ENCODE assay signal across 35 cellular contexts in genomic region chr19:42519108-42519507, GRCh38. TPM values are rescaled to one million over a fixed set of nuclear protein-coding genes. Genes with fewer than 3 reads are reported as not detected.
"Had no signal": no experiment of that assay in that cellular context is flagged by ENCODE, and none has a peak within 500 bp of the region (broad histone marks: within the 10 kb centered on the region; RNA-seq: fewer than 3 reads in every experiment).

No MANE protein-coding gene starts in this region.

- H3K27me3 ChIP-seq: Peyer's patch, SJSA1 had no signal

- H3K36me3 Mint-ChIP-seq: activated naive CD4-positive, alpha-beta T cell treated with anti-CD3 and anti-CD28 coated beads, Interleukin-2, amount 50 U/mL, for 72 hours; brain had no signal

- H3K36me3 ChIP-seq: MG63, SJSA1, WERI-Rb-1 had no signal

- H3K9me3 Mint-ChIP-seq: activated CD4-positive, alpha-beta memory T cell treated with anti-CD3 and anti-CD28 coated beads, Interleukin-2, amount 10 ng/mL, durations not matched to agents 7 days and 5 days; activated naive CD4-positive, alpha-beta T cell treated with anti-CD3 and anti-CD28 coated beads for 36 hours; activated naive CD4-positive, alpha-beta T cell treated with anti-CD3 and anti-CD28 coated beads, Interleukin-2, amount 50 U/mL, for 72 hours; activated T-cell treated with anti-CD3 and anti-CD28 coated beads, Interleukin-2, amount 50 U/mL, for 24 hours; activated T-helper 2 cell treated with anti-CD3 and anti-CD28 coated beads, Interferon-gamma antibody, Interleukin-2, Interleukin-4, amounts not matched to agents 10 μg/mL and 5 μg/mL and 100 μg/mL, durations not matched to agents 14 hours and 24 hours and 36 hours; T-cell had no signal

- H3K27me3 Mint-ChIP-seq: activated CD4-positive, alpha-beta memory T cell treated with anti-CD3 and anti-CD28 coated beads, Interleukin-2, amount 10 ng/mL, durations not matched to agents 7 days and 5 days; activated T-cell treated with anti-CD3 and anti-CD28 coated beads, Interleukin-2, amount 50 U/mL, for 24 hours; brain; T-cell; T-helper 17 cell had no signal

- H3K27ac ChIP-seq: Peyer's patch, SJSA1, WERI-Rb-1 had no signal

- H3K9me3 ChIP-seq: Peyer's patch, SJSA1, SK-N-SH had no signal

- H3K4me3 ChIP-seq: MG63, Peyer's patch, SJSA1 had no signal

- H3K4me1 ChIP-seq: Peyer's patch, SJSA1 had no signal

- ATAC-seq: activated naive CD4-positive, alpha-beta T cell treated with anti-CD3 and anti-CD28 coated beads, Interleukin-2, amount 50 U/mL, for 72 hours; PC-3; T-cell; T-helper 17 cell had no signal

- DNase-seq: activated CD4-positive, alpha-beta memory T cell treated with anti-CD3 and anti-CD28 coated beads, Interleukin-2, amount 10 ng/mL, durations not matched to agents 7 days and 5 days; activated CD4-positive, alpha-beta T cell treated with anti-CD3 and anti-CD28 coated beads for 1 hour; activated CD4-positive, alpha-beta T cell treated with anti-CD3 and anti-CD28 coated beads for 48 hours; activated CD4-positive, CD25-positive, alpha-beta regulatory T cell; activated gamma-delta T cell treated with Interleukin-2 at 50 U/mL for 16 hours; activated naive CD4-positive, alpha-beta T cell treated with anti-CD3 and anti-CD28 coated beads for 36 hours; activated T-cell treated with anti-CD3 and anti-CD28 coated beads, Interleukin-2, amount 50 U/mL, for 24 hours; anterior cingulate cortex; central memory CD4-positive, alpha-beta T cell; Kasumi-1; KG1; MG63; NCI-H1048; NCI-H1105 treated with DMSO at 0.1 percent for 48 hours; NCI-H1436; NCI-H1694; NCI-H1930; NCI-H2081 treated with DMSO at 0.1 percent for 48 hours; NCI-H510A; NCI-H526; NCI-H748 treated with DMSO at 0.1 percent for 48 hours; NK-92 treated with Interleukin-12 subunit alpha and Interleukin-12 subunit beta, amount 100 ng/mL, for 24 hours; PC-3; Peyer's patch; RPMI8226; SHP77 treated with DMSO at 0.1 percent for 48 hours; SK-N-SH; T-cell; T-helper 17 cell; T-helper 9 cell; WERI-Rb-1 had no signal

- H3K4me3 Mint-ChIP-seq: activated CD4-positive, alpha-beta memory T cell treated with anti-CD3 and anti-CD28 coated beads, Interleukin-2, amount 10 ng/mL, durations not matched to agents 7 days and 5 days; activated naive CD4-positive, alpha-beta T cell treated with anti-CD3 and anti-CD28 coated beads for 36 hours; activated T-cell treated with anti-CD3 and anti-CD28 coated beads, Interleukin-2, amount 50 U/mL, for 24 hours; brain; T-cell; T-helper 17 cell had no signal

- H3K27ac Mint-ChIP-seq: activated CD4-positive, alpha-beta memory T cell treated with anti-CD3 and anti-CD28 coated beads, Interleukin-2, amount 10 ng/mL, durations not matched to agents 7 days and 5 days; activated naive CD4-positive, alpha-beta T cell treated with anti-CD3 and anti-CD28 coated beads for 36 hours; activated naive CD4-positive, alpha-beta T cell treated with anti-CD3 and anti-CD28 coated beads, Interleukin-2, amount 50 U/mL, for 72 hours; activated T-cell treated with anti-CD3 and anti-CD28 coated beads, Interleukin-2, amount 50 U/mL, for 24 hours; activated T-helper 2 cell treated with anti-CD3 and anti-CD28 coated beads, Interferon-gamma antibody, Interleukin-2, Interleukin-4, amounts not matched to agents 10 μg/mL and 5 μg/mL and 100 μg/mL, durations not matched to agents 14 hours and 24 hours and 36 hours; brain; T-cell; T-helper 17 cell had no signal

- H3K4me1 Mint-ChIP-seq: brain had no signal

RNA-seq across cellular contexts. Expression of gene CEACAM1, which starts 9.2 kb away (rescaled TPM):
- total RNA-seq: SJSA1 had no signal
